ENCODE assay signal across 24 cellular contexts in genomic region chr1:24940231-24940630, GRCh38. TPM values are rescaled to one million over a fixed set of nuclear protein-coding genes. Genes with fewer than 3 reads are reported as not detected.
"Had no signal": no experiment of that assay in that cellular context is flagged by ENCODE, and none has a peak within 500 bp of the region (broad histone marks: within the 10 kb centered on the region; RNA-seq: fewer than 3 reads in every experiment).

No MANE protein-coding gene starts in this region.

- H3K4me2 ChIP-seq: SK-N-SH had no signal

- H3K9ac ChIP-seq: parathyroid adenoma, SK-N-SH had no signal

- H3K9me3 Mint-ChIP-seq: memory B cell had no signal

- H3K4me1 ChIP-seq: esophagus muscularis mucosa, parathyroid adenoma, transverse colon had no signal

- H3K27me3 ChIP-seq: brain microvascular endothelial cell had no signal

- H3K27ac Mint-ChIP-seq: nephron progenitor cell had no signal

- H3K36me3 Mint-ChIP-seq: memory B cell had no signal

- H3K27me3 Mint-ChIP-seq: memory B cell had no signal

- H3K36me3 ChIP-seq: brain microvascular endothelial cell, esophagus muscularis mucosa, transverse colon had no signal

- H3K79me2 ChIP-seq: parathyroid adenoma had no signal

- FAIRE-seq: colon, endothelial cell of umbilical vein, frontal cortex, urothelium cell line had no signal

- H2AFZ ChIP-seq: parathyroid adenoma had no signal

- ATAC-seq: activated CD4-positive, CD25-positive, alpha-beta regulatory T cell treated with anti-CD3 and anti-CD28 coated beads, Interleukin-2, amount 50 U/mL, for 24 hours; right cardiac atrium had no signal

- H3K4me3 Mint-ChIP-seq: memory B cell, nephron progenitor cell had no signal

- H3K4me3 ChIP-seq: esophagus muscularis mucosa, transverse colon had no signal

- H3K27ac ChIP-seq: brain microvascular endothelial cell, esophagus muscularis mucosa, parathyroid adenoma, transverse colon, VCaP had no signal

- H3K9me3 ChIP-seq: esophagus muscularis mucosa, SK-N-SH, transverse colon had no signal

- DNase-seq: activated CD4-positive, alpha-beta T cell treated with anti-CD3 and anti-CD28 coated beads, Interleukin-2, amount 50 U/mL, for 1 hour; activated CD8-positive, alpha-beta memory T cell treated with anti-CD3 and anti-CD28 coated beads for 24 hours; activated gamma-delta T cell; anterior cingulate cortex; brain microvascular endothelial cell; caudate nucleus; effector memory CD4-positive, alpha-beta T cell; hippocampal formation; nephron progenitor cell; right cardiac atrium; SK-N-SH; stimulated activated CD4-positive, alpha-beta T cell treated with anti-CD3 and anti-CD28 coated beads, Interleukin-12 subunit alpha, Interleukin-12 subunit beta, amount 100 ng/mL, for 4 hours; stimulated activated CD4-positive, alpha-beta T cell treated with anti-CD3 and anti-CD28 coated beads, Interleukin-4, amount 100 ng/mL, for 4 hours; transverse colon had no signal

RNA-seq across cellular contexts. Expression of gene RUNX3, which starts 10.2 kb away (rescaled TPM):
- total RNA-seq: dermis microvascular lymphatic vessel endothelial cell, endothelial cell of umbilical vein, frontal cortex had no signal
- polyA plus RNA-seq: endothelial cell of umbilical vein, SK-N-SH had no signal
